In the genomic region with DNA sequence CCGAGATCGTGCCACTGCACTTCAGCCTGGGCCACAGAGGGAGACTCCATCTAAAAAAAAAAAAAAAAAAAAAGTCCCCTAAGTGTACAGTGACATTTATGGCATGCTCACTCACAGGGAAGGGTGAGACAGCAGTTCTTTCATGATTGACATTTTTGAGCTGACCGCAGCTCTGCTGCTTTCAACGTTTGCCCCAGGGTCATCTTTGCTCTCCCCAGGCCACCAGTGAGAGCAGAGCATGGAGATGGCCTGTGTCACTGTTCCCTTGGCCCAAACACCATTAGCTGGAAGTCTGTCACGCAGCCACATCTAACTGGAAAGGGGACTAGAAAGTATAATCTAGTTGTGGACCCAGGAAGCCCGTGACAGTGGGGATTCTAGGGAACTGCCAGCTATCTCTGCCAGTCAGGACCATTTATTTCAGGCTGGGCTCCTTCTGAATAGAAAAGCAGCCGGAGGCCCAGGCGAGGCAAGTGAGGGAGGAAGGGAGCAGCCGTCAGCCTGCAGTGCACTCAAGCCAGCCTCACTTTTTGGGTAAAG, we compare ENCODE assay signal across 1 cellular context.
TF ChIP-seq lines count a peak whose summit lies in the region.

No MANE protein-coding gene starts in this region.

TF ChIP-seq in K562, 482 proteins besides CTCF, POLR2A, EP300 and RAD21 (continued from another document and continues in another):
- no peak for TF ChIP-seq CEBPZ (IDR thresholded peaks at IDR 0.05; ENCODE audit: borderline replicate concordance, low read depth, low read length)
- TF ChIP-seq STAT5B (CRISPR knock-in tag; IDR thresholded peaks at IDR 0.05): no peak
- TF ChIP-seq YY1 (IDR thresholded peaks at IDR 0.05; ENCODE audit: borderline replicate concordance in 1 of 3, control insufficient read depth in 1 of 3, extremely low read depth in 1 of 3, insufficient read depth in 3 of 3, insufficient read length in 1 of 3, insufficient replicate concordance in 2 of 3, low read depth in 1 of 3, low read length in 2 of 3): peak in 1 of 3 experiments; percentile 59
- TF ChIP-seq, protein P1, sequence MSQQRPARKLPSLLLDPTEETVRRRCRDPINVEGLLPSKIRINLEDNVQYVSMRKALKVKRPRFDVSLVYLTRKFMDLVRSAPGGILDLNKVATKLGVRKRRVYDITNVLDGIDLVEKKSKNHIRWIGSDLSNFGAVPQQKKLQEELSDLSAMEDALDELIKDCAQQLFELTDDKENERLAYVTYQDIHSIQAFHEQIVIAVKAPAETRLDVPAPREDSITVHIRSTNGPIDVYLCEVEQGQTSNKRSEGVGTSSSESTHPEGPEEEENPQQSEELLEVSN (IDR thresholded peaks at IDR 0.05; ENCODE audit: borderline replicate concordance in 1 of 2, extremely low read depth in 1 of 2, insufficient read depth in 1 of 2, insufficient read length in 1 of 2, low read depth in 1 of 2, low read length in 1 of 2, poor library complexity in 1 of 2, severe bottlenecking in 1 of 2): no peak
- no peak for TF ChIP-seq ELF2 (CRISPR knock-in tag; IDR thresholded peaks at IDR 0.05)
- no peak for TF ChIP-seq GATAD2A (IDR thresholded peaks at IDR 0.05)
- TF ChIP-seq ZNF232 (CRISPR knock-in tag; IDR thresholded peaks at IDR 0.05): no peak
- TF ChIP-seq ETS1 (conservative IDR thresholded peaks at IDR 0.05; ENCODE audit: control insufficient read depth, low read depth, low read length): no peak
- TF ChIP-seq CBFA2T2 (conservative IDR thresholded peaks at IDR 0.05): no peak
- no peak for TF ChIP-seq ZNF274 (IDR thresholded peaks at IDR 0.05; ENCODE audit: borderline replicate concordance, low read depth, low read length)
- TF ChIP-seq SRF (CRISPR knock-in tag; IDR thresholded peaks at IDR 0.05): peak in 1 of 2 experiments; percentile 28; a peak in 1 of 4 replicates
- TF ChIP-seq CXXC5 (CRISPR knock-in tag; IDR thresholded peaks at IDR 0.05): peak; percentile 43; the same call in 1 of the 2 replicates
- peak; percentile 40; the same call in 1 of the 2 replicates for TF ChIP-seq HSF4 (CRISPR knock-in tag; IDR thresholded peaks at IDR 0.05; ENCODE audit: borderline replicate concordance)
- no peak for TF ChIP-seq ZKSCAN3 (CRISPR knock-in tag; IDR thresholded peaks at IDR 0.05)
- peak in 1 of 2 experiments; percentile 58; a peak in 1 of 4 replicates for TF ChIP-seq ZMIZ1 (IDR thresholded peaks at IDR 0.05; ENCODE audit: low read depth in 2 of 2, low read length in 2 of 2)
- peak; percentile 72; the same call in 1 of the 2 replicates for TF ChIP-seq CBFB (CRISPR knock-in tag; IDR thresholded peaks at IDR 0.05)
- TF ChIP-seq FOXM1 (IDR thresholded peaks at IDR 0.05; ENCODE audit: low read depth): no peak
- no peak for TF ChIP-seq FOXM1 (CRISPR knock-in tag; IDR thresholded peaks at IDR 0.05; ENCODE audit: low read depth)
- TF ChIP-seq, protein P2, sequence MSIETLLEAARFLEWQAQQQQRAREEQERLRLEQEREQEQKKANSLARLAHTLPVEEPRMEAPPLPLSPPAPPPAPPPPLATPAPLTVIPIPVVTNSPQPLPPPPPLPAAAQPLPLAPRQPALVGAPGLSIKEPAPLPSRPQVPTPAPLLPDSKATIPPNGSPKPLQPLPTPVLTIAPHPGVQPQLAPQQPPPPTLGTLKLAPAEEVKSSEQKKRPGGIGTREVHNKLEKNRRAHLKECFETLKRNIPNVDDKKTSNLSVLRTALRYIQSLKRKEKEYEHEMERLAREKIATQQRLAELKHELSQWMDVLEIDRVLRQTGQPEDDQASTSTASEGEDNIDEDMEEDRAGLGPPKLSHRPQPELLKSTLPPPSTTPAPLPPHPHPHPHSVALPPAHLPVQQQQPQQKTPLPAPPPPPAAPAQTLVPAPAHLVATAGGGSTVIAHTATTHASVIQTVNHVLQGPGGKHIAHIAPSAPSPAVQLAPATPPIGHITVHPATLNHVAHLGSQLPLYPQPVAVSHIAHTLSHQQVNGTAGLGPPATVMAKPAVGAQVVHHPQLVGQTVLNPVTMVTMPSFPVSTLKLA (conservative IDR thresholded peaks at IDR 0.05): peak in 1 of 2 experiments; percentile 30; a peak in 2 of 4 replicates
- TF ChIP-seq U2AF2 (optimal IDR thresholded peaks at IDR 0.05; ENCODE audit: low read depth, low read length): no peak
- TF ChIP-seq NR2F6 (CRISPR knock-in tag; IDR thresholded peaks at IDR 0.05): no peak
- no peak for TF ChIP-seq COPS2 (conservative IDR thresholded peaks at IDR 0.05)
- TF ChIP-seq NR1H2 (CRISPR knock-in tag; IDR thresholded peaks at IDR 0.05): 0 out of 2 replicates have a peak, but pooled peaks have one; percentile 52
- no peak for TF ChIP-seq THAP7 (CRISPR knock-in tag; IDR thresholded peaks at IDR 0.05)
- 0 out of 2 replicates have a peak, but pooled peaks have one; percentile 11 for TF ChIP-seq RB1 (IDR thresholded peaks at IDR 0.05; ENCODE audit: low read depth)
- TF ChIP-seq MCM7 (IDR thresholded peaks at IDR 0.05): no peak
- no peak for TF ChIP-seq PRDM10 (IDR thresholded peaks at IDR 0.05; ENCODE audit: partially characterized antibody)
- TF ChIP-seq SP1 (CRISPR knock-in tag; IDR thresholded peaks at IDR 0.05): peak; percentile 24; the same call in 1 of the 2 replicates
- no peak for TF ChIP-seq ZNF184 (CRISPR knock-in tag; IDR thresholded peaks at IDR 0.05)
- TF ChIP-seq MEIS2 (IDR thresholded peaks at IDR 0.05; ENCODE audit: partially characterized antibody): peak; percentile 91
- no peak for TF ChIP-seq BCOR (IDR thresholded peaks at IDR 0.05)
- TF ChIP-seq L3MBTL2 (IDR thresholded peaks at IDR 0.05): peak; percentile 25; the same call in 1 of the 2 replicates
- TF ChIP-seq HMGXB4 (CRISPR knock-in tag; IDR thresholded peaks at IDR 0.05): no peak
- no peak for TF ChIP-seq KLF16 (IDR thresholded peaks at IDR 0.05)
- TF ChIP-seq ETV1 (tag; conservative IDR thresholded peaks at IDR 0.05; ENCODE audit: low read depth): 0 out of 2 replicates have a peak, but pooled peaks have one; percentile 17
